Comparison of ENCODE assay signal across 17 cellular contexts in the genomic region with DNA sequence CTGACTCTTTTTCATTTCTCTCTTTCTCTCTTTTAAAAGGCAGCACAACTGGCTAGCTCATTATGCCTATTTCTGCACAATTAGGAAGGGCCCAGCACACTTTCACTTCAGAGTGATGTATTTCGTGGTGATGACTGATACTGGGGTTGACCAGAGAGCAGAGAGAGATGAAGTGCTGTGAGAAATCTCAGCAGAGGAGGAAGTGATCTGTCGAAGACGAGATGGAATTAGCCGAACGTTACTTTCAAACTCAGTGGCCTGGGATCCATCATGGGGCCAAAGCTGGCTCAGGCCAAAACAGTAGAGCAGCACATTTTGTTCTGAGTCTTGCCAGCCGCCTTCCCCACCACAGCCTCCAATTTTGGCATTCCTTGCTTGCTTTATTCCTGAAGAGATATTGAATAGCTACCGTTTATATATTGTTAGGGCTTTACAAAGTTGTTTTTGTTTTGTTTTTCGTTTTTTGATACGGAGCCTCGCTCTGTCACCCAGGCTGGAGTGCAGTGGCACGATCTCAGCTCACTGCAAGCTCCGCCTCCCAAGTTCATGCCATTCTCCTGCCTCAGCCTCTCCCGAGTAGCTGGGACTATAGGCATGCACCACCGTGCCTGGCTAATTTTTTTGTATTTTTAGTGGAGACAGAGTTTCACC.
DNase-seq lines count a peak whose midpoint lies in the region; ATAC-seq and TF ChIP-seq lines count a peak whose summit lies in the region.
"Had no signal": no experiment of that assay in that cellular context is flagged by ENCODE, and none has a peak within 500 bp of the region (broad histone marks: within the 10 kb centered on the region; RNA-seq: fewer than 3 reads in every experiment).

No MANE protein-coding gene starts in this region.

- TF ChIP-seq EP300 in SK-N-SH (IDR thresholded peaks at IDR 0.05; ENCODE audit: borderline replicate concordance in 1 of 2, low read depth in 1 of 2, low read length in 1 of 2): no peak

- H4K20me1 ChIP-seq in SK-N-SH (ENCODE audit: insufficient read depth): no peaks in the 10 kb centered on the region

- no peak overlapping the region for H3K4me3 Mint-ChIP-seq in type B pancreatic cell
- H3K4me3 Mint-ChIP-seq: memory B cell had no signal

- WGBS in SK-N-SH (ENCODE audit: low lambda C conversion rate): 44% methylated on average over 14 of the region's 14 CpGs
- WGBS in mesodermal cell (ENCODE audit: insufficient coverage in 2 of 2), 2 experiments: 69 to 75% methylated on average over 12 to 13 of the region's 14 CpGs

- no peaks in the 10 kb centered on the region for H3K9me2 ChIP-seq in SK-N-SH

- POLR2A ChIA-PET in SK-N-SH (lab: Yijun Ruan, JAX): no interaction called here

- H3K79me2 ChIP-seq in SK-N-SH (ENCODE audit: insufficient read depth): no peaks in the 10 kb centered on the region

- no peak overlapping the region for H3K9ac ChIP-seq in SK-N-SH

- peaks cover 31% of the 10 kb centered on the region for H3K4me1 Mint-ChIP-seq in type B pancreatic cell (ENCODE audit: unreplicated experiment)

- H3K4me2 ChIP-seq in SK-N-SH: peak overlapping the region; percentile 17; the same call in 1 of the 2 replicates

- peaks cover under 1% of the 10 kb centered on the region; the same call in 1 of the 2 replicates for H3K27me3 ChIP-seq in SK-N-SH (ENCODE audit: insufficient read depth)
- H3K27me3 ChIP-seq in BE2C: peaks cover 6% of the 10 kb centered on the region; the same call in 1 of the 2 replicates
- H3K27me3 ChIP-seq: ascending aorta, foreskin keratinocyte, spleen, suprapubic skin had no signal

- ATAC-seq in GM21717 (IDR thresholded peaks at IDR 0.05; ENCODE audit: unreplicated experiment): peak; percentile 81
- ATAC-seq in HG02840 (IDR thresholded peaks at IDR 0.05; ENCODE audit: low FRiP score, unreplicated experiment): no peak
- ATAC-seq: foreskin keratinocyte had no signal

- peak overlapping the region; percentile 73 for H2AFZ ChIP-seq in SK-N-SH (ENCODE audit: low read depth)

- no peaks in the 10 kb centered on the region for H3K36me3 Mint-ChIP-seq in type B pancreatic cell
- H3K36me3 Mint-ChIP-seq: memory B cell had no signal

- H3K27ac ChIP-seq in SK-N-SH (ENCODE audit: low read depth in 2 of 2, low read length in 1 of 2) (no peak overlapping the region), mesodermal cell (ENCODE audit: low read depth, low read length, severe bottlenecking) (peak overlapping the region; percentile 25)
- H3K27ac ChIP-seq: ascending aorta, foreskin keratinocyte, suprapubic skin had no signal

- TF ChIP-seq CTCF in SK-N-SH (IDR thresholded peaks at IDR 0.05) (no peak), BE2C (IDR thresholded peaks at IDR 0.05; ENCODE audit: low read depth, low read length) (no peak), type B pancreatic cell (conservative IDR thresholded peaks at IDR 0.05) (no peak)

- H3K36me3 ChIP-seq in SK-N-SH (replicated peaks in 1 of 2; ENCODE audit: control insufficient read depth in 1 of 2, insufficient read depth in 2 of 2, low read length in 1 of 2) (no peaks in the 10 kb centered on the region), mesodermal cell (ENCODE audit: control insufficient read depth, insufficient read depth, low read length) (no peaks in the 10 kb centered on the region), BE2C (no peaks in the 10 kb centered on the region)
- H3K36me3 ChIP-seq: ascending aorta, spleen, suprapubic skin had no signal

- TF ChIP-seq RAD21 in SK-N-SH (IDR thresholded peaks at IDR 0.05; ENCODE audit: low read length): no peak

- peaks cover 4% of the 10 kb centered on the region for H3K9me3 Mint-ChIP-seq in type B pancreatic cell
- H3K9me3 Mint-ChIP-seq: memory B cell had no signal

- H3F3A ChIP-seq in SK-N-SH (replicated peaks; ENCODE audit: insufficient read depth): peaks cover 8% of the 10 kb centered on the region

- DNase-seq in ELR (ENCODE audit: low read depth) (peak; percentile 31), SK-N-SH (no peak), BE2C (no peak), NCI-H2227 treated with DMSO at 0.1 percent for 48 hours (lab: John Stamatoyannopoulos, UW) (no peak), type B pancreatic cell (ENCODE audit: extremely low spot score, unreplicated experiment) (no peak)
- DNase-seq: activated effector memory CD4-positive, alpha-beta T cell treated with anti-CD3 and anti-CD28 coated beads, Interleukin-2, amount 50 U/mL, for 16 hours; foreskin keratinocyte; GOT3; NCI-H2029; occipital lobe; spleen had no signal

- H3K9me3 ChIP-seq in SK-N-SH (no peaks in the 10 kb centered on the region), mesodermal cell (ENCODE audit: control insufficient read depth, low read length) (no peaks in the 10 kb centered on the region), BE2C (no peaks in the 10 kb centered on the region)
- H3K9me3 ChIP-seq: ascending aorta, spleen, suprapubic skin had no signal

- H3K4me1 ChIP-seq in SK-N-SH (ENCODE audit: control insufficient read depth in 1 of 2, insufficient read depth in 2 of 2, low read depth in 1 of 2, low read length in 1 of 2) (peaks cover 0 to 16% of the 10 kb centered on the region in 2 experiments; a peak in 2 of 4 replicates), mesodermal cell (ENCODE audit: control insufficient read depth, insufficient read depth, low read length, poor library complexity, severe bottlenecking) (peaks cover 37% of the 10 kb centered on the region), BE2C (no peaks in the 10 kb centered on the region)

- H3K27ac Mint-ChIP-seq in type B pancreatic cell: no peak overlapping the region
- H3K27ac Mint-ChIP-seq: memory B cell had no signal

- CTCF ChIA-PET in SK-N-SH (lab: Yijun Ruan, JAX): no interaction called here

- peaks cover 12% of the 10 kb centered on the region for H3K27me3 Mint-ChIP-seq in type B pancreatic cell

- H3K4me3 ChIP-seq in SK-N-SH (ENCODE audit: low read depth in 2 of 2, low read length in 1 of 2) (no peak overlapping the region), mesodermal cell (ENCODE audit: extremely low read depth, insufficient read depth, low read length, poor library complexity, severe bottlenecking) (no peak overlapping the region), BE2C (ENCODE audit: low read depth, low read length) (no peak overlapping the region)
- H3K4me3 ChIP-seq: ascending aorta, spleen, suprapubic skin had no signal

TF ChIP-seq in SK-N-SH, 30 proteins besides CTCF, POLR2A, EP300 and RAD21:
- TF ChIP-seq GABPA (IDR thresholded peaks at IDR 0.05; ENCODE audit: low read depth) (no peak), RFX5 (IDR thresholded peaks at IDR 0.05; ENCODE audit: low read length) (no peak), TCF12 (IDR thresholded peaks at IDR 0.05) (peak; percentile 21; the same call in 1 of the 2 replicates), ELF1 (IDR thresholded peaks at IDR 0.05) (no peak)
- TF ChIP-seq, protein P1, sequence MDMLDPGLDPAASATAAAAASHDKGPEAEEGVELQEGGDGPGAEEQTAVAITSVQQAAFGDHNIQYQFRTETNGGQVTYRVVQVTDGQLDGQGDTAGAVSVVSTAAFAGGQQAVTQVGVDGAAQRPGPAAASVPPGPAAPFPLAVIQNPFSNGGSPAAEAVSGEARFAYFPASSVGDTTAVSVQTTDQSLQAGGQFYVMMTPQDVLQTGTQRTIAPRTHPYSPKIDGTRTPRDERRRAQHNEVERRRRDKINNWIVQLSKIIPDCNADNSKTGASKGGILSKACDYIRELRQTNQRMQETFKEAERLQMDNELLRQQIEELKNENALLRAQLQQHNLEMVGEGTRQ (IDR thresholded peaks at IDR 0.05; ENCODE audit: borderline replicate concordance, low read depth, low read length): no peak
- TF ChIP-seq, protein P2, sequence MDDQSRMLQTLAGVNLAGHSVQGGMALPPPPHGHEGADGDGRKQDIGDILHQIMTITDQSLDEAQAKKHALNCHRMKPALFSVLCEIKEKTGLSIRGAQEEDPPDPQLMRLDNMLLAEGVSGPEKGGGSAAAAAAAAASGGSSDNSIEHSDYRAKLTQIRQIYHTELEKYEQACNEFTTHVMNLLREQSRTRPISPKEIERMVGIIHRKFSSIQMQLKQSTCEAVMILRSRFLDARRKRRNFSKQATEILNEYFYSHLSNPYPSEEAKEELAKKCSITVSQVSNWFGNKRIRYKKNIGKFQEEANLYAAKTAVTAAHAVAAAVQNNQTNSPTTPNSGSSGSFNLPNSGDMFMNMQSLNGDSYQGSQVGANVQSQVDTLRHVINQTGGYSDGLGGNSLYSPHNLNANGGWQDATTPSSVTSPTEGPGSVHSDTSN (IDR thresholded peaks at IDR 0.05): 0 out of 2 replicates have a peak, but pooled peaks have one; percentile 26
